ENCODE assay signal across 22 cellular contexts in genomic region chr22:31533391-31533790, GRCh38. TPM values are rescaled to one million over a fixed set of nuclear protein-coding genes. Genes with fewer than 3 reads are reported as not detected.
DNase-seq lines count a peak whose midpoint lies in the region; ATAC-seq, FAIRE-seq and TF ChIP-seq lines count a peak whose summit lies in the region.
"Had no signal": no experiment of that assay in that cellular context is flagged by ENCODE, and none has a peak within 500 bp of the region (broad histone marks: within the 10 kb centered on the region; RNA-seq: fewer than 3 reads in every experiment).

No MANE protein-coding gene starts in this region.

- no peak for TF ChIP-seq POLR2A in H54 (IDR thresholded peaks at IDR 0.05; ENCODE audit: low read depth, low read length)

- H3K4me3 Mint-ChIP-seq in stimulated activated naive CD8-positive, alpha-beta T cell treated with anti-CD3 and anti-CD28 coated beads, Interleukin-15, Interleukin-2, amounts not matched to agents 100 ng/mL and 50 ng/mL, for 24 hours, result peak overlapping the region; percentile 39
- H3K4me3 Mint-ChIP-seq in activated T-helper 1 cell treated with anti-CD3 and anti-CD28 coated beads, Interleukin-12 subunit alpha, Interleukin-12 subunit beta, Interleukin-2, Interleukin-4 antibody, amounts not matched to agents 30 ng/mL and 10 ng/mL and 1 ng/mL, durations not matched to agents 14 hours and 24 hours and 36 hours, result no peak overlapping the region
- H3K4me3 Mint-ChIP-seq in immature natural killer cell, result no peak overlapping the region
- H3K4me3 Mint-ChIP-seq: activated T-cell treated with anti-CD3 and anti-CD28 coated beads, Interleukin-2, amount 50 U/mL, for 4 hours had no signal

- H3K36me3 Mint-ChIP-seq in stimulated activated naive CD8-positive, alpha-beta T cell treated with anti-CD3 and anti-CD28 coated beads, Interleukin-15, Interleukin-2, amounts not matched to agents 100 ng/mL and 50 ng/mL, for 24 hours (ENCODE audit: low read depth), result peaks cover 63% of the 10 kb centered on the region
- H3K36me3 Mint-ChIP-seq in activated T-helper 1 cell treated with anti-CD3 and anti-CD28 coated beads, Interleukin-12 subunit alpha, Interleukin-12 subunit beta, Interleukin-2, Interleukin-4 antibody, amounts not matched to agents 30 ng/mL and 10 ng/mL and 1 ng/mL, durations not matched to agents 14 hours and 24 hours and 36 hours (ENCODE audit: low read depth), result peaks cover 60% of the 10 kb centered on the region
- peaks cover 0 to 14% (median 4%) of the 10 kb centered on the region in 3 donors for H3K36me3 Mint-ChIP-seq in immature natural killer cell

- no peak for ATAC-seq in stimulated activated naive CD8-positive, alpha-beta T cell treated with anti-CD3 and anti-CD28 coated beads, Interleukin-15, Interleukin-2, amounts not matched to agents 100 U/mL and 50 U/mL, for 24 hours
- ATAC-seq in GM21360 (IDR thresholded peaks at IDR 0.05; ENCODE audit: unreplicated experiment), result no peak
- ATAC-seq in esophagus mucosa, result no peak
- ATAC-seq: activated T-cell treated with anti-CD3 and anti-CD28 coated beads, Interleukin-2, amount 50 U/mL, for 4 hours had no signal

- intact Hi-C loops in activated T-helper 1 cell treated with anti-CD3 and anti-CD28 coated beads, Interleukin-12 subunit alpha, Interleukin-12 subunit beta, Interleukin-2, Interleukin-4 antibody, amounts not matched to agents 30 ng/mL and 10 ng/mL and 1 ng/mL, durations not matched to agents 14 hours and 24 hours and 36 hours (cut with micrococcal nuclease), result no loop called here

- H3K27ac Mint-ChIP-seq in stimulated activated naive CD8-positive, alpha-beta T cell treated with anti-CD3 and anti-CD28 coated beads, Interleukin-15, Interleukin-2, amounts not matched to agents 100 ng/mL and 50 ng/mL, for 24 hours, result peak overlapping the region; percentile 88
- H3K27ac Mint-ChIP-seq in activated T-helper 1 cell treated with anti-CD3 and anti-CD28 coated beads, Interleukin-12 subunit alpha, Interleukin-12 subunit beta, Interleukin-2, Interleukin-4 antibody, amounts not matched to agents 30 ng/mL and 10 ng/mL and 1 ng/mL, durations not matched to agents 14 hours and 24 hours and 36 hours, result peak overlapping the region; percentile 77
- peak overlapping the region; percentile 37 to 84 (median 78) for H3K27ac Mint-ChIP-seq in immature natural killer cell

- H3K27me3 Mint-ChIP-seq in stimulated activated naive CD8-positive, alpha-beta T cell treated with anti-CD3 and anti-CD28 coated beads, Interleukin-15, Interleukin-2, amounts not matched to agents 100 ng/mL and 50 ng/mL, for 24 hours, result no peaks in the 10 kb centered on the region
- no peaks in the 10 kb centered on the region for H3K27me3 Mint-ChIP-seq in activated T-helper 1 cell treated with anti-CD3 and anti-CD28 coated beads, Interleukin-12 subunit alpha, Interleukin-12 subunit beta, Interleukin-2, Interleukin-4 antibody, amounts not matched to agents 30 ng/mL and 10 ng/mL and 1 ng/mL, durations not matched to agents 14 hours and 24 hours and 36 hours (ENCODE audit: insufficient read depth)
- H3K27me3 Mint-ChIP-seq in immature natural killer cell (ENCODE audit: low read depth in 3 of 3), result peaks cover 0 to 2% (median 0%) of the 10 kb centered on the region in 3 donors

- FAIRE-seq in H54 (lab: Jason Lieb, UNC), result no peak
- FAIRE-seq: GM12891 had no signal

- DNase-seq in stimulated activated naive CD8-positive, alpha-beta T cell treated with anti-CD3 and anti-CD28 coated beads, Interleukin-15, Interleukin-2, amounts not matched to agents 100 U/mL and 50 U/mL, for 24 hours, result no peak
- no peak for DNase-seq in activated T-helper 1 cell treated with anti-CD3 and anti-CD28 coated beads, Interleukin-12 subunit alpha, Interleukin-12 subunit beta, Interleukin-2, Interleukin-4 antibody, amounts not matched to agents 30 ng/mL and 10 ng/mL and 1 ng/mL, durations not matched to agents 14 hours and 24 hours and 36 hours (ENCODE audit: low spot score)
- DNase-seq in immature natural killer cell (no peak), H54 (ENCODE audit: insufficient read length, low spot score) (no peak), anterior cingulate cortex (lab: John Stamatoyannopoulos, UW) (no peak)
- DNase-seq: activated CD4-positive, alpha-beta T cell treated with anti-CD3 and anti-CD28 coated beads for 4 hours; activated T-cell treated with anti-CD3 and anti-CD28 coated beads, Interleukin-2, amount 50 U/mL, for 4 hours; aorta; central memory CD4-positive, alpha-beta T cell; DMS79; effector CD4-positive, alpha-beta T cell; GOT3; IMR-90; mesendoderm; NCI-H1436 treated with DMSO at 0.1 percent for 48 hours; NCI-H748 treated with DMSO at 0.1 percent for 48 hours; stomach; trophoblast cell had no signal

- H3K4me1 Mint-ChIP-seq in stimulated activated naive CD8-positive, alpha-beta T cell treated with anti-CD3 and anti-CD28 coated beads, Interleukin-15, Interleukin-2, amounts not matched to agents 100 ng/mL and 50 ng/mL, for 24 hours (ENCODE audit: low read depth), result peaks cover 76% of the 10 kb centered on the region
- peaks cover 76% of the 10 kb centered on the region for H3K4me1 Mint-ChIP-seq in activated T-helper 1 cell treated with anti-CD3 and anti-CD28 coated beads, Interleukin-12 subunit alpha, Interleukin-12 subunit beta, Interleukin-2, Interleukin-4 antibody, amounts not matched to agents 30 ng/mL and 10 ng/mL and 1 ng/mL, durations not matched to agents 14 hours and 24 hours and 36 hours (ENCODE audit: low read depth)
- H3K4me1 Mint-ChIP-seq in immature natural killer cell, result peaks cover 10 to 39% of the 10 kb centered on the region in 2 donors

- H3K9me3 Mint-ChIP-seq in stimulated activated naive CD8-positive, alpha-beta T cell treated with anti-CD3 and anti-CD28 coated beads, Interleukin-15, Interleukin-2, amounts not matched to agents 100 ng/mL and 50 ng/mL, for 24 hours, result no peaks in the 10 kb centered on the region
- no peaks in the 10 kb centered on the region for H3K9me3 Mint-ChIP-seq in activated T-helper 1 cell treated with anti-CD3 and anti-CD28 coated beads, Interleukin-12 subunit alpha, Interleukin-12 subunit beta, Interleukin-2, Interleukin-4 antibody, amounts not matched to agents 30 ng/mL and 10 ng/mL and 1 ng/mL, durations not matched to agents 14 hours and 24 hours and 36 hours
- no peaks in the 10 kb centered on the region for H3K9me3 Mint-ChIP-seq in immature natural killer cell
- H3K9me3 Mint-ChIP-seq: activated T-cell treated with anti-CD3 and anti-CD28 coated beads, Interleukin-2, amount 50 U/mL, for 4 hours had no signal

RNA-seq across cellular contexts. Expression of gene SFI1, which starts 37.1 kb away (rescaled TPM):
- total RNA-seq in activated T-helper 1 cell treated with anti-CD3 and anti-CD28 coated beads, Interleukin-12 subunit alpha, Interleukin-12 subunit beta, Interleukin-2, Interleukin-4 antibody, amounts not matched to agents 30 ng/mL and 10 ng/mL and 1 ng/mL, durations not matched to agents 14 hours and 24 hours and 36 hours, result 406 and 416 TPM in 2 replicates
- 10 to 100 TPM in 2 of 3 donors, 1 to 10 TPM in 1; 4.2 to 31.5 (median 11.1) TPM for polyA plus RNA-seq in immature natural killer cell
- total RNA-seq in esophagus mucosa, result 12.5 TPM

RNA-seq across cellular contexts. Expression of gene EIF4ENIF1, which starts 43.7 kb away (rescaled TPM):
- 101 and 105 TPM in 2 replicates for total RNA-seq in activated T-helper 1 cell treated with anti-CD3 and anti-CD28 coated beads, Interleukin-12 subunit alpha, Interleukin-12 subunit beta, Interleukin-2, Interleukin-4 antibody, amounts not matched to agents 30 ng/mL and 10 ng/mL and 1 ng/mL, durations not matched to agents 14 hours and 24 hours and 36 hours
- polyA plus RNA-seq in immature natural killer cell, result 10 to 100 TPM in 1 of 3 donors, 1 to 10 TPM in 2; 6.9 to 21.1 (median 9.7) TPM
- total RNA-seq in esophagus mucosa, result 19.0 TPM

Comparison
In these comparisons a context has a peak if more than half of its experiments do, and no peak if none do; other contexts are left out.
1. RNA of gene SFI1, which starts 37.1 kb away (total RNA-seq): 406 to 416 TPM in activated T-helper 1 cell treated with anti-CD3 and anti-CD28 coated beads, Interleukin-12 subunit alpha, Interleukin-12 subunit beta, Interleukin-2, Interleukin-4 antibody, amounts not matched to agents 30 ng/mL and 10 ng/mL and 1 ng/mL, durations not matched to agents 14 hours and 24 hours and 36 hours; 12.5 TPM in esophagus mucosa (single experiment); every median in the first group is over 10 times any median in the second.
2. Peak in every context shown above with its lines, with median percentiles within 50 percentile points of each other: H3K27ac Mint-ChIP-seq.